ENCODE assay signal across 3 cellular contexts in the genomic region with DNA sequence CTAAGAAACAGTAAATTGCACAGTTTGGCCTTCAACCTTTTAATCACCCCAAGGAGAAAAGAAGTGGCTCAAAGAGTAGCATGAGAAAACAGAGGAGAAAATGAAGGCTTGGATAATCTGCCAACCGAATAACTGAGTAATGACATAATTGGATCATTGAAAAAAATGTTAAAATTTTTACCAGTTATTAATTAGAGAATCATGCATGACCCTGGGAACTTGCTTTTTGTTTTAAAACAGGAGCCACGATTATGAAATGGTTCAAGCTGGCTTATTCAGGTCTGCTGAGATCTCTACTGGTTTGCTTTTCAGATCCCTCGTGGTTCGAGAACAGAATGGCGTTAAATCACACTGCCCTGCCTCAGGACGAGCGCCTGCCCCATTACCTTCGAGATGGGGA.
TF ChIP-seq lines count a peak whose summit lies in the region.

A gene with protein sequence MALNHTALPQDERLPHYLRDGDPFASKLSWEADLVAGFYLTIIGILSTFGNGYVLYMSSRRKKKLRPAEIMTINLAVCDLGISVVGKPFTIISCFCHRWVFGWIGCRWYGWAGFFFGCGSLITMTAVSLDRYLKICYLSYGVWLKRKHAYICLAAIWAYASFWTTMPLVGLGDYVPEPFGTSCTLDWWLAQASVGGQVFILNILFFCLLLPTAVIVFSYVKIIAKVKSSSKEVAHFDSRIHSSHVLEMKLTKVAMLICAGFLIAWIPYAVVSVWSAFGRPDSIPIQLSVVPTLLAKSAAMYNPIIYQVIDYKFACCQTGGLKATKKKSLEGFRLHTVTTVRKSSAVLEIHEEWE (plus strand): TSS at position 301 of the 400 bp plus-strand sequence. CDS start 35 bp downstream, at position 336.

TF ChIP-seq in SK-N-SH, 30 proteins besides CTCF, POLR2A, EP300 and RAD21:
- TF ChIP-seq EZH2phosphoT487 (IDR thresholded peaks at IDR 0.05; ENCODE audit: borderline replicate concordance, low read depth) (no peak), FOXJ3 (CRISPR knock-in tag; IDR thresholded peaks at IDR 0.05) (no peak)

TF ChIP-seq in SK-N-SH treated with all-trans-retinoic acid at 6 μM for 48 hours, 23 proteins besides CTCF, POLR2A, EP300 and RAD21:
- TF ChIP-seq ARNTL (CRISPR knock-in tag; IDR thresholded peaks at IDR 0.05; ENCODE audit: borderline replicate concordance, low read depth) (no peak), ZNF70 (CRISPR knock-in tag; IDR thresholded peaks at IDR 0.05) (no peak), ZNF565 (CRISPR knock-in tag; conservative IDR thresholded peaks at IDR 0.05; ENCODE audit: low read depth) (no peak), ZFP30 (CRISPR knock-in tag; IDR thresholded peaks at IDR 0.05) (no peak), GLIS3 (CRISPR knock-in tag; IDR thresholded peaks at IDR 0.05) (no peak), ISL1 (CRISPR knock-in tag; IDR thresholded peaks at IDR 0.05) (no peak), ZC3H10 (CRISPR knock-in tag; IDR thresholded peaks at IDR 0.05) (no peak), ZFP3 (CRISPR knock-in tag; IDR thresholded peaks at IDR 0.05) (no peak), ZNF8 (CRISPR knock-in tag; IDR thresholded peaks at IDR 0.05) (no peak), TOX (CRISPR knock-in tag; IDR thresholded peaks at IDR 0.05; ENCODE audit: borderline replicate concordance) (no peak), CSRNP3 (CRISPR knock-in tag; IDR thresholded peaks at IDR 0.05) (no peak), BACH2 (CRISPR knock-in tag; IDR thresholded peaks at IDR 0.05; ENCODE audit: borderline replicate concordance) (no peak), RARB (CRISPR knock-in tag; IDR thresholded peaks at IDR 0.05) (no peak), OSR1 (CRISPR knock-in tag; IDR thresholded peaks at IDR 0.05) (no peak), TCF4 (CRISPR knock-in tag; IDR thresholded peaks at IDR 0.05; ENCODE audit: borderline replicate concordance) (no peak), PPARA (CRISPR knock-in tag; IDR thresholded peaks at IDR 0.05; ENCODE audit: borderline replicate concordance) (no peak)
- TF ChIP-seq, protein P1, sequence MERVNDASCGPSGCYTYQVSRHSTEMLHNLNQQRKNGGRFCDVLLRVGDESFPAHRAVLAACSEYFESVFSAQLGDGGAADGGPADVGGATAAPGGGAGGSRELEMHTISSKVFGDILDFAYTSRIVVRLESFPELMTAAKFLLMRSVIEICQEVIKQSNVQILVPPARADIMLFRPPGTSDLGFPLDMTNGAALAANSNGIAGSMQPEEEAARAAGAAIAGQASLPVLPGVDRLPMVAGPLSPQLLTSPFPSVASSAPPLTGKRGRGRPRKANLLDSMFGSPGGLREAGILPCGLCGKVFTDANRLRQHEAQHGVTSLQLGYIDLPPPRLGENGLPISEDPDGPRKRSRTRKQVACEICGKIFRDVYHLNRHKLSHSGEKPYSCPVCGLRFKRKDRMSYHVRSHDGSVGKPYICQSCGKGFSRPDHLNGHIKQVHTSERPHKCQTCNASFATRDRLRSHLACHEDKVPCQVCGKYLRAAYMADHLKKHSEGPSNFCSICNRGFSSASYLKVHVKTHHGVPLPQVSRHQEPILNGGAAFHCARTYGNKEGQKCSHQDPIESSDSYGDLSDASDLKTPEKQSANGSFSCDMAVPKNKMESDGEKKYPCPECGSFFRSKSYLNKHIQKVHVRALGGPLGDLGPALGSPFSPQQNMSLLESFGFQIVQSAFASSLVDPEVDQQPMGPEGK (CRISPR knock-in tag; IDR thresholded peaks at IDR 0.05; ENCODE audit: borderline replicate concordance) = no peak
- TF ChIP-seq, protein P2, sequence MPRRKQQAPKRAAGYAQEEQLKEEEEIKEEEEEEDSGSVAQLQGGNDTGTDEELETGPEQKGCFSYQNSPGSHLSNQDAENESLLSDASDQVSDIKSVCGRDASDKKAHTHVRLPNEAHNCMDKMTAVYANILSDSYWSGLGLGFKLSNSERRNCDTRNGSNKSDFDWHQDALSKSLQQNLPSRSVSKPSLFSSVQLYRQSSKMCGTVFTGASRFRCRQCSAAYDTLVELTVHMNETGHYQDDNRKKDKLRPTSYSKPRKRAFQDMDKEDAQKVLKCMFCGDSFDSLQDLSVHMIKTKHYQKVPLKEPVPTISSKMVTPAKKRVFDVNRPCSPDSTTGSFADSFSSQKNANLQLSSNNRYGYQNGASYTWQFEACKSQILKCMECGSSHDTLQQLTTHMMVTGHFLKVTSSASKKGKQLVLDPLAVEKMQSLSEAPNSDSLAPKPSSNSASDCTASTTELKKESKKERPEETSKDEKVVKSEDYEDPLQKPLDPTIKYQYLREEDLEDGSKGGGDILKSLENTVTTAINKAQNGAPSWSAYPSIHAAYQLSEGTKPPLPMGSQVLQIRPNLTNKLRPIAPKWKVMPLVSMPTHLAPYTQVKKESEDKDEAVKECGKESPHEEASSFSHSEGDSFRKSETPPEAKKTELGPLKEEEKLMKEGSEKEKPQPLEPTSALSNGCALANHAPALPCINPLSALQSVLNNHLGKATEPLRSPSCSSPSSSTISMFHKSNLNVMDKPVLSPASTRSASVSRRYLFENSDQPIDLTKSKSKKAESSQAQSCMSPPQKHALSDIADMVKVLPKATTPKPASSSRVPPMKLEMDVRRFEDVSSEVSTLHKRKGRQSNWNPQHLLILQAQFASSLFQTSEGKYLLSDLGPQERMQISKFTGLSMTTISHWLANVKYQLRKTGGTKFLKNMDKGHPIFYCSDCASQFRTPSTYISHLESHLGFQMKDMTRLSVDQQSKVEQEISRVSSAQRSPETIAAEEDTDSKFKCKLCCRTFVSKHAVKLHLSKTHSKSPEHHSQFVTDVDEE (CRISPR knock-in tag; IDR thresholded peaks at IDR 0.05) = no peak
TF ChIP-seq in SK-N-SH treated with all-trans-retinoic acid at 6 μM for 48 hours: peak in this region for 0.

TF ChIP-seq in WTC11, 78 proteins besides CTCF, POLR2A, EP300 and RAD21:
- no peak for TF ChIP-seq NFATC4 (CRISPR knock-in tag; IDR thresholded peaks at IDR 0.05)
- TF ChIP-seq, protein P3, sequence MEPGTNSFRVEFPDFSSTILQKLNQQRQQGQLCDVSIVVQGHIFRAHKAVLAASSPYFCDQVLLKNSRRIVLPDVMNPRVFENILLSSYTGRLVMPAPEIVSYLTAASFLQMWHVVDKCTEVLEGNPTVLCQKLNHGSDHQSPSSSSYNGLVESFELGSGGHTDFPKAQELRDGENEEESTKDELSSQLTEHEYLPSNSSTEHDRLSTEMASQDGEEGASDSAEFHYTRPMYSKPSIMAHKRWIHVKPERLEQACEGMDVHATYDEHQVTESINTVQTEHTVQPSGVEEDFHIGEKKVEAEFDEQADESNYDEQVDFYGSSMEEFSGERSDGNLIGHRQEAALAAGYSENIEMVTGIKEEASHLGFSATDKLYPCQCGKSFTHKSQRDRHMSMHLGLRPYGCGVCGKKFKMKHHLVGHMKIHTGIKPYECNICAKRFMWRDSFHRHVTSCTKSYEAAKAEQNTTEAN (CRISPR knock-in tag; IDR thresholded peaks at IDR 0.05) = no peak
